ENCODE assay signal across 1 cellular context in the genomic region with DNA sequence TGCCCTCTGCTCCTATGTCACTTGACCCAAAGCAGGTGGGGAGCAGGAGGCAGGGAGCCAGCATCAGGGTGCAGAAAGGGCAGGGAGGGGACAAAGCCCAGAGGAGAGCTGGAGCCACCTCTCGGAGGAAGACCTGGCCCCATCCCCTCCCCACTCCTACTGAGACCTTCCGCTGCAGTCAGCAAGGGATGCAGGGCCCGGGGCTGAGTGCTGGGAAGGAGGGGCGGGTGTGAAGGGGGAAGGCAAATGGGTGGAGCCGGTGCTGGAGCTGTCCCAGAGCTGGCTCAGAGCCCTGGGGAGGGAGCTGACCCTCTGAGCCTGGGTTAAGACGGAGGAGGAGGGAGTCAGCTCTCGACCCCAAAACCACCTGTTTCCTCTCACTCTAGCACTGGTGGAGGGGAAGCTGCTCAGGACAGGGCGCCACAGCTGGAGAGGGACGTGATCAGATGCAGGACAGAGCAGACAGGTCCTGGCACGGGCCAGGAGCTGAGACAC.
A peak's percentile ranks its signal among the peaks of the same experiment; 100 is the strongest.
TF ChIP-seq lines count a peak whose summit lies in the region.

No MANE protein-coding gene starts in this region.

TF ChIP-seq in H1, 55 proteins besides CTCF, POLR2A, EP300 and RAD21:
- TF ChIP-seq, protein P1, sequence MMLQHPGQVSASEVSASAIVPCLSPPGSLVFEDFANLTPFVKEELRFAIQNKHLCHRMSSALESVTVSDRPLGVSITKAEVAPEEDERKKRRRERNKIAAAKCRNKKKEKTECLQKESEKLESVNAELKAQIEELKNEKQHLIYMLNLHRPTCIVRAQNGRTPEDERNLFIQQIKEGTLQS (IDR thresholded peaks at IDR 0.05; ENCODE audit: insufficient read depth, low read depth, low read length), result no peak
- TF ChIP-seq SP4 (IDR thresholded peaks at IDR 0.05; ENCODE audit: low read length) (no peak), PHF8 (conservative IDR thresholded peaks at IDR 0.05; ENCODE audit: low read depth, low read length) (no peak), CHD1 (IDR thresholded peaks at IDR 0.05; ENCODE audit: low read depth, low read length) (no peak), TBP (IDR thresholded peaks at IDR 0.05; ENCODE audit: low read depth, low read length) (0 out of 2 replicates have a peak, but pooled peaks have one; percentile 18), POLR2AphosphoS5 (IDR thresholded peaks at IDR 0.05; ENCODE audit: low read depth, low read length) (no peak), JUND (IDR thresholded peaks at IDR 0.05; ENCODE audit: low read length) (no peak), KDM1A (IDR thresholded peaks at IDR 0.05; ENCODE audit: borderline replicate concordance, low read length) (no peak)
